Comparison of ENCODE assay signal across 34 cellular contexts in the genomic region with DNA sequence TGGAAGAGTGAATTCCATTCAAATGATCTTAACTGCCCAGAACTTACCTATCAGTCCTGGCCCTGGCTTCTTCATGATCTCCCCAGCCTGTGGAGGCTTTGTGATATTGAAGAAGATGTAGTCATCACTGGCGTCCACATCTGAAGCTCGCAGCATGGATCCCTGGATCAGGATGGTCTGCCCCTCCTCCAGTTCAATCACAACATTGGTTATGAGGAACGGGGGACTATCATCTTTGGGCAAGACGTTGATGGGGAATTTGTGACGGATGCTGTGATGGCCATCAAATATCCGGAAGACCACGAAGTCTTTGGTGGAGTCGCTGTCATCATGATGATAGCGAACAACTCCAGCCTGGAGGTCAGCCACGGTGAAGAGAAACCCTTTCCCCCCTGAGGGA.
"Had no signal": no experiment of that assay in that cellular context is flagged by ENCODE, and none has a peak within 500 bp of the region (broad histone marks: within the 10 kb centered on the region; RNA-seq: fewer than 3 reads in every experiment).

No MANE protein-coding gene starts in this region.

- DNase-seq: activated effector memory CD4-positive, alpha-beta T cell treated with anti-CD3 and anti-CD28 coated beads, Interleukin-2, amount 50 U/mL, for 16 hours; activated effector memory CD4-positive, alpha-beta T cell treated with Interleukin-2 at 50 U/mL for 16 hours; activated gamma-delta T cell; activated gamma-delta T cell treated with Interleukin-2 at 50 U/mL for 16 hours; activated naive CD4-positive, alpha-beta T cell; activated naive CD4-positive, alpha-beta T cell treated with anti-CD3 and anti-CD28 coated beads for 36 hours; activated naive CD4-positive, alpha-beta T cell treated with anti-CD3 and anti-CD28 coated beads, Interleukin-2, amount 10 ng/mL, durations not matched to agents 7 days and 5 days; activated naive CD4-positive, alpha-beta T cell treated with anti-CD3 and anti-CD28 coated beads, Interleukin-2, amount 50 U/mL, for 16 hours; activated naive CD4-positive, alpha-beta T cell treated with Interleukin-2 at 50 U/mL for 16 hours; activated naive CD8-positive, alpha-beta T cell treated with anti-CD3 and anti-CD28 coated beads for 36 hours; activated naive CD8-positive, alpha-beta T cell treated with anti-CD3 and anti-CD28 coated beads, Interleukin-2, amount 10 ng/mL, durations not matched to agents 7 days and 5 days; activated naive CD8-positive, alpha-beta T cell treated with anti-CD3 and anti-CD28 coated beads, Interleukin-2, amount 50 U/mL, for 24 hours; activated T-cell treated with anti-CD3 and anti-CD28 coated beads, Interleukin-2, amount 50 U/mL, for 1 hour; activated T-cell treated with anti-CD3 and anti-CD28 coated beads, Interleukin-2, amount 50 U/mL, for 24 hours; activated T-cell treated with anti-CD3 and anti-CD28 coated beads, Interleukin-2, amount 50 U/mL, for 4 hours; activated T-cell treated with anti-CD3 and anti-CD28 coated beads, Interleukin-2, amount 50 U/mL, for 48 hours; activated T-cell treated with anti-CD3 and anti-CD28 coated beads, Interleukin-2, amount 50 U/mL, for 72 hours; adrenal gland; amniotic stem cell; amygdala; anterior cingulate cortex; aorta; body of pancreas; brain microvascular endothelial cell; caudate nucleus; central memory CD4-positive, alpha-beta T cell; cerebellar nuclear complex had no signal

- H3K27ac ChIP-seq: adrenal gland, ascending aorta, body of pancreas, brain microvascular endothelial cell, breast epithelium, cardiac muscle cell had no signal

- FAIRE-seq: astrocyte, bronchial epithelial cell had no signal

- H3K9me3 ChIP-seq: adrenal gland, ascending aorta, body of pancreas, breast epithelium had no signal

- H3K27me3 ChIP-seq: adrenal gland, ascending aorta, body of pancreas, brain microvascular endothelial cell, breast epithelium, cardiac muscle cell had no signal

- H3K4me3 ChIP-seq: adrenal gland, ascending aorta, body of pancreas, breast epithelium, cardiac muscle cell had no signal

- ATAC-seq: activated naive CD4-positive, alpha-beta T cell treated with anti-CD3 and anti-CD28 coated beads, Interleukin-2, amount 50 U/mL, for 72 hours; activated naive CD8-positive, alpha-beta T cell treated with anti-CD3 and anti-CD28 coated beads, Interleukin-2, amount 50 U/mL, for 24 hours; activated T-cell treated with anti-CD3 and anti-CD28 coated beads, Interleukin-2, amount 50 U/mL, for 4 hours; activated T-cell treated with anti-CD3 and anti-CD28 coated beads, Interleukin-2, amount 50 U/mL, for 72 hours; activated T-helper 17 cell treated with anti-CD3 and anti-CD28 coated beads, Interleukin-2, amount 50 U/mL, for 72 hours; body of pancreas had no signal

- H3K4me1 ChIP-seq: adrenal gland, ascending aorta, body of pancreas, breast epithelium had no signal

- H3K36me3 ChIP-seq: adrenal gland, brain microvascular endothelial cell, breast epithelium had no signal
